Comparison of ENCODE assay signal across 19 cellular contexts in the genomic region with DNA sequence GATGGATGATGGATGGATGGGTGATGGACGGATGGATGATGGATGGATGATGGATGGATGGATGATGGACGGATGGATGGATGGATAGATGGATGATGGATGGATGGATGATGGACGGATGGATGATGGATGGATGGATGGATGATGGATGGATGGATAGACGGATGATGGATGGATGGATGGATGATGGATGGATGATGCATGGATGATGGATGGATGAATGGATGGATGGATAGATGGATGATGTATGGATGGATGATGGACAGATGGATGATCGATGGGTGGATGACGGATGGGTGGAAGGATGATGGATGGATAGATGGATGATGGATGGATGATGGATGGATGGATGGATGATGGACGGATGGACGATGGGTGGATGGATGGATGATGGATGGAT. TPM values are rescaled to one million over a fixed set of nuclear protein-coding genes. Genes with fewer than 3 reads are reported as not detected.
DNase-seq lines count a peak whose midpoint lies in the region; ATAC-seq and TF ChIP-seq lines count a peak whose summit lies in the region.
"Had no signal": no experiment of that assay in that cellular context is flagged by ENCODE, and none has a peak within 500 bp of the region (broad histone marks: within the 10 kb centered on the region; RNA-seq: fewer than 3 reads in every experiment).

No MANE protein-coding gene starts in this region.

- H3K9me3 ChIP-seq in HEK293 (ENCODE audit: control insufficient read depth, insufficient read depth, low read depth, low read length) (no peaks in the 10 kb centered on the region), IMR-90 (ENCODE audit: control insufficient read depth, insufficient read depth, low read length) (no peaks in the 10 kb centered on the region), neural cell (ENCODE audit: low read length) (no peaks in the 10 kb centered on the region), trophoblast cell (ENCODE audit: insufficient read depth, low read depth, low read length) (peaks cover 3% of the 10 kb centered on the region)
- H3K9me3 ChIP-seq: HAP-1 had no signal

- in situ Hi-C loops in IMR-90 (cut with MboI; ENCODE audit: low sequenced_read_pairs) = no loop called here

- H3K36me3 ChIP-seq in HEK293 (ENCODE audit: control insufficient read depth in 2 of 2, insufficient read depth in 1 of 2, low read length in 2 of 2) (no peaks in the 10 kb centered on the region), IMR-90 (ENCODE audit: control insufficient read depth, insufficient read depth, low read length) (no peaks in the 10 kb centered on the region), neural cell (ENCODE audit: insufficient read depth, low read length) (no peaks in the 10 kb centered on the region), trophoblast cell (ENCODE audit: control insufficient read depth in 1 of 2, insufficient read depth in 2 of 2, low read length in 2 of 2) (no peaks in the 10 kb centered on the region)
- H3K36me3 ChIP-seq: HAP-1 had no signal

- H3K9me1 ChIP-seq in IMR-90 (ENCODE audit: insufficient read depth, low read length) = no peaks in the 10 kb centered on the region

- BruUV-seq in IMR-90 (replicated peaks; lab: Mats Ljungman, UMichigan) = no TSS peak

- no peak overlapping the region for H4K5ac ChIP-seq in IMR-90 (ENCODE audit: low read depth, low read length)

- H2AFZ ChIP-seq in IMR-90 (replicated peaks; ENCODE audit: low read length, poor library complexity) (no peak overlapping the region), neural cell (ENCODE audit: low read depth, low read length) (no peak overlapping the region), trophoblast cell (ENCODE audit: insufficient read depth, low read length, poor library complexity) (no peak overlapping the region)
- H2AFZ ChIP-seq: GM23338 had no signal

- H3K27ac ChIP-seq in HEK293 (ENCODE audit: extremely low read depth, low read depth, low read length) (no peak overlapping the region), IMR-90 (ENCODE audit: insufficient read depth, low read length) (no peak overlapping the region), neural cell (ENCODE audit: low read length) (no peak overlapping the region), trophoblast cell (ENCODE audit: low read depth, low read length) (no peak overlapping the region)

- H3K14ac ChIP-seq in IMR-90 (replicated peaks; ENCODE audit: low read depth, low read length) (no peak overlapping the region), trophoblast cell (ENCODE audit: low read length) (no peak overlapping the region)

- no peak overlapping the region for H3K4me3 ChIP-seq in HEK293 (ENCODE audit: low read depth, low read length)
- no peak overlapping the region for H3K4me3 ChIP-seq in IMR-90 (ENCODE audit: insufficient read depth, low read depth, low read length)
- no peak overlapping the region for H3K4me3 ChIP-seq in neural cell (ENCODE audit: low read length)
- H3K4me3 ChIP-seq in trophoblast cell (ENCODE audit: low read depth, low read length) = no peak overlapping the region
- H3K4me3 ChIP-seq: GM23338, HAP-1 had no signal

- H3K79me2 ChIP-seq in neural cell (replicated peaks; ENCODE audit: insufficient read depth, low read length) = no peaks in the 10 kb centered on the region
- H3K79me2 ChIP-seq in trophoblast cell (ENCODE audit: control insufficient read depth, insufficient read depth, low read length, poor library complexity) = no peaks in the 10 kb centered on the region

- H3K56ac ChIP-seq in IMR-90 (ENCODE audit: extremely low read depth, insufficient read depth, low read length) = no peak overlapping the region

- H3F3A ChIP-seq in neural cell (ENCODE audit: insufficient read depth, low read length, poor library complexity, severe bottlenecking) = no peaks in the 10 kb centered on the region

- H3K9ac ChIP-seq in IMR-90 (ENCODE audit: low read depth, low read length) (no peak overlapping the region), neural cell (ENCODE audit: low read length) (no peak overlapping the region), trophoblast cell (ENCODE audit: low read length) (no peak overlapping the region)

- H3K4ac ChIP-seq in IMR-90 (ENCODE audit: low read depth, low read length) = no peak overlapping the region
- no peak overlapping the region for H3K4ac ChIP-seq in trophoblast cell (ENCODE audit: low read depth, low read length)

- WGBS in IMR-90 (ENCODE audit: extremely low coverage in 2 of 2, insufficient read length in 1 of 2), 2 experiments = 91 to 98% methylated on average over 8 of the region's 8 CpGs
- 100% methylated on average over 8 of the region's 8 CpGs for WGBS in trophoblast cell (ENCODE audit: extremely low coverage, insufficient coverage, insufficient read length)

- no peak for TF ChIP-seq POLR2A in IMR-90 (IDR thresholded peaks at IDR 0.05; ENCODE audit: low read depth, low read length)

- no peak overlapping the region for H4K12ac ChIP-seq in trophoblast cell (ENCODE audit: low read depth, low read length)

- H2BK120ac ChIP-seq in IMR-90 (ENCODE audit: low read depth, low read length) = no peak overlapping the region
- H2BK120ac ChIP-seq in trophoblast cell (ENCODE audit: insufficient read depth, low read length, poor library complexity) = no peak overlapping the region

- H3K4me1 ChIP-seq in HEK293 (ENCODE audit: control insufficient read depth, insufficient read depth, low read length) = no peaks in the 10 kb centered on the region
- no peaks in the 10 kb centered on the region for H3K4me1 ChIP-seq in IMR-90 (ENCODE audit: control insufficient read depth, insufficient read depth, low read length)
- no peaks in the 10 kb centered on the region for H3K4me1 ChIP-seq in trophoblast cell (ENCODE audit: control insufficient read depth in 1 of 2, insufficient read depth in 2 of 2, low read length in 2 of 2)
- H3K4me1 ChIP-seq: HAP-1 had no signal

- H3K79me1 ChIP-seq in IMR-90 (ENCODE audit: low read depth in 1 of 2, low read length in 2 of 2) (no peaks in the 10 kb centered on the region), trophoblast cell (ENCODE audit: low read length) (no peaks in the 10 kb centered on the region)

- peak; percentile 69 for TF ChIP-seq EP300 in neural cell (conservative IDR thresholded peaks at IDR 0.05; ENCODE audit: poor library complexity, severe bottlenecking)

- POLR2A ChIA-PET in HEK293 (lab: Yijun Ruan, JAX) (no interaction called here), IMR-90 (lab: Charles Lee; ENCODE audit: unreplicated experiment) (no interaction called here)

- no peak overlapping the region for H2BK15ac ChIP-seq in IMR-90 (ENCODE audit: low read depth, low read length)

- DNase-seq in IMR-90 (no peak), midbrain (lab: John Stamatoyannopoulos, UW) (no peak), trophoblast cell (no peak)
- DNase-seq: C1 segment of cervical spinal cord; Calu3; CD4-positive, alpha-beta memory T cell; COR-L47; DMS53; DMS79 treated with DMSO at 0.1 percent for 48 hours had no signal

- CTCF ChIA-PET in HEK293 (lab: Yijun Ruan, JAX) = no interaction called here
- CTCF ChIA-PET in IMR-90 (lab: Yijun Ruan, JAX) = no interaction called here

- ATAC-seq in IMR-90 (ENCODE audit: low read depth) (no peak), HG03045 (IDR thresholded peaks at IDR 0.05; ENCODE audit: unreplicated experiment) (no peak)
- ATAC-seq: GM23338 had no signal

- H2AK5ac ChIP-seq in IMR-90 (ENCODE audit: low read depth, low read length) (no peak overlapping the region), trophoblast cell (ENCODE audit: low read length) (no peak overlapping the region)

- dilution Hi-C loops in IMR-90 (cut with HindIII; ENCODE audit: low sequenced_read_pairs, unreplicated experiment) = no loop called here

- H3K9me2 ChIP-seq in neural cell (ENCODE audit: insufficient read depth, low read length) = no peaks in the 10 kb centered on the region

- TF ChIP-seq RAD21 in IMR-90 (IDR thresholded peaks at IDR 0.05; ENCODE audit: low read length) = no peak
- no peak for TF ChIP-seq RAD21 in neural cell (conservative IDR thresholded peaks at IDR 0.05)

- H4K91ac ChIP-seq in IMR-90 (ENCODE audit: insufficient read depth, low read depth, low read length) = no peak overlapping the region
- H4K91ac ChIP-seq in trophoblast cell (ENCODE audit: low read depth, low read length) = no peak overlapping the region

- no peaks in the 10 kb centered on the region for H4K20me1 ChIP-seq in IMR-90 (ENCODE audit: insufficient read depth, low read length)
- no peaks in the 10 kb centered on the region for H4K20me1 ChIP-seq in neural cell (ENCODE audit: insufficient read depth)

- no peak overlapping the region for H2AK9ac ChIP-seq in IMR-90 (replicated peaks; ENCODE audit: low read depth, low read length, poor library complexity)

- H3K18ac ChIP-seq in IMR-90 (ENCODE audit: low read depth, low read length) = no peak overlapping the region
- H3K18ac ChIP-seq in trophoblast cell (ENCODE audit: low read length) = no peak overlapping the region

- TF ChIP-seq CTCF in HEK293 (tag by site-specific recombination; IDR thresholded peaks at IDR 0.05) (no peak), IMR-90 (conservative IDR thresholded peaks at IDR 0.05; ENCODE audit: low read depth, low read length) (no peak), neural cell (IDR thresholded peaks at IDR 0.05; ENCODE audit: poor library complexity, severe bottlenecking) (no peak)

- H2BK12ac ChIP-seq in trophoblast cell (ENCODE audit: low read length) = no peak overlapping the region

- intact Hi-C loops in IMR-90 (cut with micrococcal nuclease) = no loop called here

- H3K23ac ChIP-seq in IMR-90 (ENCODE audit: low read depth, low read length) (no peak overlapping the region), trophoblast cell (ENCODE audit: low read length) (no peak overlapping the region)

- H4K8ac ChIP-seq in IMR-90 (ENCODE audit: low read depth in 2 of 2, low read length in 2 of 2) (no peak overlapping the region), trophoblast cell (ENCODE audit: low read depth, low read length) (no peak overlapping the region)

- H3K27me3 ChIP-seq in IMR-90 (ENCODE audit: control insufficient read depth, insufficient read depth, low read length) = peaks cover 56% of the 10 kb centered on the region
- H3K27me3 ChIP-seq in neural cell (ENCODE audit: insufficient read depth, low read depth, low read length) = peaks cover 31% of the 10 kb centered on the region
- H3K27me3 ChIP-seq in trophoblast cell (ENCODE audit: insufficient read depth, low read length) = peaks cover 14% of the 10 kb centered on the region

- H2BK5ac ChIP-seq in IMR-90 (ENCODE audit: low read depth, low read length, poor library complexity, severe bottlenecking) (peak overlapping the region; percentile 50), trophoblast cell (ENCODE audit: low read depth, low read length, poor library complexity) (no peak overlapping the region)

- H3K4me2 ChIP-seq in IMR-90 (ENCODE audit: low read depth, low read length) = no peak overlapping the region
- no peak overlapping the region for H3K4me2 ChIP-seq in neural cell (ENCODE audit: low read length)
- no peak overlapping the region for H3K4me2 ChIP-seq in trophoblast cell (ENCODE audit: low read length)
- H3K4me2 ChIP-seq: GM23338 had no signal

- no peak overlapping the region for H2BK20ac ChIP-seq in IMR-90 (ENCODE audit: low read depth, low read length)

RNA-seq across cellular contexts. Expression of gene KCTD17, which starts 21.1 kb away (rescaled TPM):
- total RNA-seq in IMR-90 (2012; rRNA removed) = 28.3 and 29.2 TPM in 2 replicates
- 37.3 and 37.8 TPM in 2 replicates for polyA plus RNA-seq in IMR-90 (2012; rRNA removed)
- polyA plus RNA-seq in IMR-90 (2012; cell fraction: cytosol; rRNA removed) = 26.9 and 44.6 TPM in 2 replicates
- polyA plus RNA-seq in IMR-90 (2012; cell fraction: nucleus; rRNA removed; ENCODE audit: low replicate concordance) = 48.0 and 87.9 TPM in 2 replicates
- 96.3 and 111 TPM in 2 replicates for polyA plus RNA-seq in neural cell
- polyA minus RNA-seq in neural cell = 51.9 and 60.4 TPM in 2 replicates
- 6.8 and 7.2 TPM in 2 replicates for polyA plus RNA-seq in trophoblast cell (2013)

RNA-seq across cellular contexts. Expression of gene TMPRSS6, which starts 36.8 kb away (rescaled TPM):
- not detected in 2 replicates for total RNA-seq in IMR-90 (2012; rRNA removed)
- polyA plus RNA-seq in IMR-90 (2012; rRNA removed) (not detected in 2 replicates), neural cell (not detected in 2 replicates)
- not detected in 2 replicates for polyA plus RNA-seq in IMR-90 (2012; cell fraction: cytosol; rRNA removed)
- polyA plus RNA-seq in IMR-90 (2012; cell fraction: nucleus; rRNA removed; ENCODE audit: low replicate concordance) = not detected in 2 replicates
- not detected in 2 replicates for polyA minus RNA-seq in neural cell
- 0.18 and 0.32 TPM in 2 replicates for polyA plus RNA-seq in trophoblast cell (2013)
- total RNA-seq: A172, A673, Calu3, Daoy, G401, GM23338 had no signal
- polyA plus RNA-seq: BJ; CD4-positive, alpha-beta memory T cell had no signal

RNA-seq across cellular contexts. Expression of gene MPST, which starts 53.1 kb away (rescaled TPM):
- total RNA-seq in IMR-90 (2012; rRNA removed) = 19.2 and 22.5 TPM in 2 replicates
- polyA plus RNA-seq in IMR-90 (2012; rRNA removed) = 43.0 and 60.2 TPM in 2 replicates
- 54.5 and 93.1 TPM in 2 replicates for polyA plus RNA-seq in IMR-90 (2012; cell fraction: cytosol; rRNA removed)
- polyA plus RNA-seq in IMR-90 (2012; cell fraction: nucleus; rRNA removed; ENCODE audit: low replicate concordance) = 48.0 and 88.6 TPM in 2 replicates
- polyA plus RNA-seq in neural cell = 54.5 and 56.0 TPM in 2 replicates
- 21.4 and 30.2 TPM in 2 replicates for polyA minus RNA-seq in neural cell
- 58.3 and 60.4 TPM in 2 replicates for polyA plus RNA-seq in trophoblast cell (2013)

RNA-seq across cellular contexts. Expression of gene TST, which starts 53.4 kb away (rescaled TPM):
- 26.9 and 31.7 TPM in 2 replicates for total RNA-seq in IMR-90 (2012; rRNA removed)
- 37.7 and 44.0 TPM in 2 replicates for polyA plus RNA-seq in IMR-90 (2012; rRNA removed)
- polyA plus RNA-seq in IMR-90 (2012; cell fraction: cytosol; rRNA removed) = 54.2 and 60.4 TPM in 2 replicates
- 17.1 and 33.6 TPM in 2 replicates for polyA plus RNA-seq in IMR-90 (2012; cell fraction: nucleus; rRNA removed; ENCODE audit: low replicate concordance)
- 5.4 and 5.8 TPM in 2 replicates for polyA plus RNA-seq in neural cell
- 3.4 and 3.9 TPM in 2 replicates for polyA minus RNA-seq in neural cell
- polyA plus RNA-seq in trophoblast cell (2013) = 18.5 and 19.5 TPM in 2 replicates
